In the genomic region with DNA sequence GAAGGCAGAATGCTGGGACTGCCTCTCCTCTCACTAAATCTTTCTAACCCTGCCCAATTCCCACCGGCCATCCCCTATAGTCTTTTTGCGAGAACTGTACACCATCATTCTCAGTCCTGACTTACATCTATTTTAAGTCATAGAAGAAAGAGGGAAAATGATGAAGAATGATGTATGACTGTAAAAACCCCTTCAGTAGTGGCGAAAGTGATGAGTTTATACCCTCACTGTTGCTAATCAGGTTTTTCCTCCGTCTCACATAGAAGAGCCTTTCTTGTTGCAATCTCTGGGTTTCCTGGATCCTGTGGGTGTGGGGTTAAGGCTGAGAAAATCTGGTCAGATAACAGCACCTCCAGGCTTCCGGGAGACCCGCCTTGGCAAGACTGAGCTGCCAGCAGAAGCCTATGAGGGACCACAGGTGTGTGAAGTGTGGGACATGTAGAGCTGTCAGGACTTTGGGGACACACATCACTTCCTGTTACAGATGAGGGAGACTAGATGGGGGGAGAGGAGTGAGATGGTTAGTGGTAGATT, we compare ENCODE assay signal across 15 cellular contexts.
DNase-seq lines count a peak whose midpoint lies in the region; ATAC-seq and TF ChIP-seq lines count a peak whose summit lies in the region.
"Had no signal": no experiment of that assay in that cellular context is flagged by ENCODE, and none has a peak within 500 bp of the region (broad histone marks: within the 10 kb centered on the region; RNA-seq: fewer than 3 reads in every experiment).

No MANE protein-coding gene starts in this region.

- H3K4me3 Mint-ChIP-seq in activated CD4-positive, alpha-beta memory T cell treated with anti-CD3 and anti-CD28 coated beads for 36 hours = no peak overlapping the region
- H3K4me3 Mint-ChIP-seq in activated CD4-positive, alpha-beta memory T cell treated with anti-CD3 and anti-CD28 coated beads, Interleukin-2, amount 10 ng/mL, durations not matched to agents 7 days and 5 days = no peak overlapping the region
- H3K4me3 Mint-ChIP-seq in activated CD8-positive, alpha-beta T cell treated with anti-CD3 and anti-CD28 coated beads for 36 hours = no peak overlapping the region
- H3K4me3 Mint-ChIP-seq in progenitor cell of endocrine pancreas (ENCODE audit: low read depth) = no peak overlapping the region

- no peak overlapping the region for H3K27ac Mint-ChIP-seq in activated CD4-positive, alpha-beta memory T cell treated with anti-CD3 and anti-CD28 coated beads for 36 hours
- no peak overlapping the region for H3K27ac Mint-ChIP-seq in activated CD4-positive, alpha-beta memory T cell treated with anti-CD3 and anti-CD28 coated beads, Interleukin-2, amount 10 ng/mL, durations not matched to agents 7 days and 5 days
- peak overlapping the region; percentile 44 for H3K27ac Mint-ChIP-seq in activated CD8-positive, alpha-beta T cell treated with anti-CD3 and anti-CD28 coated beads for 36 hours
- peak overlapping the region; percentile 16 for H3K27ac Mint-ChIP-seq in progenitor cell of endocrine pancreas

- CTCF ChIA-PET in activated CD4-positive, alpha-beta memory T cell treated with anti-CD3 and anti-CD28 coated beads for 36 hours (lab: Charles Lee) = no interaction called here
- CTCF ChIA-PET in activated CD4-positive, alpha-beta memory T cell treated with anti-CD3 and anti-CD28 coated beads, Interleukin-2, amount 10 ng/mL, durations not matched to agents 7 days and 5 days (lab: Charles Lee) = no interaction called here
- CTCF ChIA-PET in activated CD8-positive, alpha-beta T cell treated with anti-CD3 and anti-CD28 coated beads for 36 hours (lab: Charles Lee) = no interaction called here
- CTCF ChIA-PET in RWPE1 (lab: Yijun Ruan, JAX) = no interaction called here

- H3K4me3 ChIP-seq in right cardiac atrium (ENCODE audit: low read length) = no peak overlapping the region
- H3K4me3 ChIP-seq: upper lobe of left lung had no signal

- no peaks in the 10 kb centered on the region for H3K4me1 ChIP-seq in right cardiac atrium (ENCODE audit: control insufficient read depth, insufficient read depth, low read length)

- H3K4me1 Mint-ChIP-seq in activated CD4-positive, alpha-beta memory T cell treated with anti-CD3 and anti-CD28 coated beads for 36 hours (ENCODE audit: low read depth) = peaks cover 5% of the 10 kb centered on the region
- H3K4me1 Mint-ChIP-seq in activated CD4-positive, alpha-beta memory T cell treated with anti-CD3 and anti-CD28 coated beads, Interleukin-2, amount 10 ng/mL, durations not matched to agents 7 days and 5 days = peaks cover 2% of the 10 kb centered on the region
- H3K4me1 Mint-ChIP-seq in activated CD8-positive, alpha-beta T cell treated with anti-CD3 and anti-CD28 coated beads for 36 hours (ENCODE audit: low read depth) = peaks cover 5% of the 10 kb centered on the region
- H3K4me1 Mint-ChIP-seq in progenitor cell of endocrine pancreas (ENCODE audit: low read depth) = peaks cover 43% of the 10 kb centered on the region

- no peaks in the 10 kb centered on the region for H3K27me3 Mint-ChIP-seq in activated CD4-positive, alpha-beta memory T cell treated with anti-CD3 and anti-CD28 coated beads for 36 hours
- H3K27me3 Mint-ChIP-seq in activated CD4-positive, alpha-beta memory T cell treated with anti-CD3 and anti-CD28 coated beads, Interleukin-2, amount 10 ng/mL, durations not matched to agents 7 days and 5 days = no peaks in the 10 kb centered on the region
- H3K27me3 Mint-ChIP-seq in activated CD8-positive, alpha-beta T cell treated with anti-CD3 and anti-CD28 coated beads for 36 hours = no peaks in the 10 kb centered on the region
- H3K27me3 Mint-ChIP-seq in progenitor cell of endocrine pancreas = no peaks in the 10 kb centered on the region

- no peak for TF ChIP-seq CTCF in activated CD8-positive, alpha-beta T cell treated with anti-CD3 and anti-CD28 coated beads for 36 hours (IDR thresholded peaks at IDR 0.05)
- TF ChIP-seq CTCF in progenitor cell of endocrine pancreas (IDR thresholded peaks at IDR 0.05; ENCODE audit: unreplicated experiment) (no peak), RWPE1 (conservative IDR thresholded peaks at IDR 0.05; ENCODE audit: low read depth) (no peak)

- 83% methylated on average over 6 of the region's 6 CpGs for WGBS in right cardiac atrium

- no peaks in the 10 kb centered on the region for H3K36me3 Mint-ChIP-seq in activated CD4-positive, alpha-beta memory T cell treated with anti-CD3 and anti-CD28 coated beads for 36 hours
- no peaks in the 10 kb centered on the region for H3K36me3 Mint-ChIP-seq in activated CD4-positive, alpha-beta memory T cell treated with anti-CD3 and anti-CD28 coated beads, Interleukin-2, amount 10 ng/mL, durations not matched to agents 7 days and 5 days (ENCODE audit: low read depth)
- H3K36me3 Mint-ChIP-seq in activated CD8-positive, alpha-beta T cell treated with anti-CD3 and anti-CD28 coated beads for 36 hours (ENCODE audit: low read depth) = no peaks in the 10 kb centered on the region
- no peaks in the 10 kb centered on the region for H3K36me3 Mint-ChIP-seq in progenitor cell of endocrine pancreas (ENCODE audit: insufficient read depth)

- POLR2A ChIA-PET in activated CD4-positive, alpha-beta memory T cell treated with anti-CD3 and anti-CD28 coated beads for 36 hours (lab: Charles Lee) = no interaction called here
- POLR2A ChIA-PET in activated CD4-positive, alpha-beta memory T cell treated with anti-CD3 and anti-CD28 coated beads, Interleukin-2, amount 10 ng/mL, durations not matched to agents 7 days and 5 days (lab: Charles Lee) = no interaction called here
- POLR2A ChIA-PET in activated CD8-positive, alpha-beta T cell treated with anti-CD3 and anti-CD28 coated beads for 36 hours (lab: Charles Lee) = no interaction called here
- POLR2A ChIA-PET in RWPE1 (lab: Yijun Ruan, JAX; ENCODE audit: low non-redundant PET) = no interaction called here

- peak; percentile 27 for DNase-seq in activated CD4-positive, alpha-beta memory T cell treated with anti-CD3 and anti-CD28 coated beads for 36 hours
- no peak for DNase-seq in activated CD4-positive, alpha-beta memory T cell treated with anti-CD3 and anti-CD28 coated beads, Interleukin-2, amount 10 ng/mL, durations not matched to agents 7 days and 5 days
- peak; percentile 22 for DNase-seq in activated CD8-positive, alpha-beta T cell treated with anti-CD3 and anti-CD28 coated beads for 36 hours
- DNase-seq in progenitor cell of endocrine pancreas (ENCODE audit: low spot score, unreplicated experiment) = no peak
- DNase-seq in RWPE1 (ENCODE audit: low spot score) = no peak
- no peak for DNase-seq in right cardiac atrium
- no peak for DNase-seq in globus pallidus (ENCODE audit: low spot score)
- DNase-seq: activated naive CD4-positive, alpha-beta T cell; central memory CD4-positive, alpha-beta T cell; hippocampal formation; left ventricle myocardium superior; MV-4-11 had no signal

- H3K9me3 ChIP-seq in right cardiac atrium (ENCODE audit: control insufficient read depth, low read length) = no peaks in the 10 kb centered on the region
- H3K9me3 ChIP-seq: upper lobe of left lung had no signal

- no peaks in the 10 kb centered on the region for H3K9me3 Mint-ChIP-seq in activated CD4-positive, alpha-beta memory T cell treated with anti-CD3 and anti-CD28 coated beads for 36 hours
- H3K9me3 Mint-ChIP-seq in activated CD4-positive, alpha-beta memory T cell treated with anti-CD3 and anti-CD28 coated beads, Interleukin-2, amount 10 ng/mL, durations not matched to agents 7 days and 5 days = no peaks in the 10 kb centered on the region
- H3K9me3 Mint-ChIP-seq in activated CD8-positive, alpha-beta T cell treated with anti-CD3 and anti-CD28 coated beads for 36 hours = no peaks in the 10 kb centered on the region
- H3K9me3 Mint-ChIP-seq in progenitor cell of endocrine pancreas (ENCODE audit: low read depth) = no peaks in the 10 kb centered on the region

- H3K27me3 ChIP-seq in right cardiac atrium (ENCODE audit: control insufficient read depth, insufficient read depth) = no peaks in the 10 kb centered on the region
- H3K27me3 ChIP-seq: upper lobe of left lung had no signal

- H3K27ac ChIP-seq in RWPE1 (no peak overlapping the region), right cardiac atrium (ENCODE audit: low read length) (no peak overlapping the region)

- ATAC-seq in GM18870 (IDR thresholded peaks at IDR 0.05; ENCODE audit: unreplicated experiment) = peak; percentile 49
- peak; percentile 77 for ATAC-seq in activated CD8-positive, alpha-beta T cell treated with anti-CD3 and anti-CD28 coated beads for 36 hours
- no peak for ATAC-seq in right cardiac atrium
- ATAC-seq: HCT116, left ventricle myocardium superior had no signal

- intact Hi-C loops in activated CD4-positive, alpha-beta memory T cell treated with anti-CD3 and anti-CD28 coated beads for 36 hours (cut with micrococcal nuclease) = no loop called here
- intact Hi-C loops in activated CD8-positive, alpha-beta T cell treated with anti-CD3 and anti-CD28 coated beads for 36 hours (cut with micrococcal nuclease) = no loop called here
- intact Hi-C loops in right cardiac atrium (cut with DNase I) = no loop called here

Comparison
In these comparisons a context has a peak if more than half of its experiments do, and no peak if none do; other contexts are left out.
1. DNase-seq: peak in activated CD4-positive, alpha-beta memory T cell treated with anti-CD3 and anti-CD28 coated beads for 36 hours (single experiment) and activated CD8-positive, alpha-beta T cell treated with anti-CD3 and anti-CD28 coated beads for 36 hours (single experiment); none in activated CD4-positive, alpha-beta memory T cell treated with anti-CD3 and anti-CD28 coated beads, Interleukin-2, amount 10 ng/mL, durations not matched to agents 7 days and 5 days (single experiment), progenitor cell of endocrine pancreas (single experiment), RWPE1 (single experiment), right cardiac atrium (0 of 3) and globus pallidus (single experiment).
2. H3K27ac Mint-ChIP-seq: peak in activated CD8-positive, alpha-beta T cell treated with anti-CD3 and anti-CD28 coated beads for 36 hours (single experiment) and progenitor cell of endocrine pancreas (single experiment); none in activated CD4-positive, alpha-beta memory T cell treated with anti-CD3 and anti-CD28 coated beads for 36 hours (single experiment) and activated CD4-positive, alpha-beta memory T cell treated with anti-CD3 and anti-CD28 coated beads, Interleukin-2, amount 10 ng/mL, durations not matched to agents 7 days and 5 days (single experiment).
3. ATAC-seq: peak in GM18870 (single experiment) and activated CD8-positive, alpha-beta T cell treated with anti-CD3 and anti-CD28 coated beads for 36 hours (single experiment); none in right cardiac atrium (0 of 2).